Comparison of ENCODE assay signal across 19 cellular contexts in the genomic region with DNA sequence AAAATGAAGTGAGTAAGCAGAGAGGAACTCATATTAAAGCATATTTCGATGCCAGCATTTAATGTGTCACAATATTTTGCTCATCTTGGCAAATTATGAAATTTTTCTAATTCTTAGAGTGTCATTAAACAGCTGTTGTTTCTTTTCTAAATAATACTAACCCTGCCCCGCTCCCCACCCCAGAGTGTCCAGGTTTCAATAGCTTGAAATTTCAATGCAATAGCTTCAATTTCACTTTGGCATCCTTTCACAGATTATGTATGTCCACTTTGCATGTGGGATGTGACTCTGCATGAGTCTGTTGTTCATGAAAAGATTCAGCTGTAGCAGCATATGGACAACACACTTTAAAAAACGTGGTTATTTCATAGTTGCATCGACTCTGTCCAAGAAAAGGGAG.
DNase-seq lines count a peak whose midpoint lies in the region; ATAC-seq and TF ChIP-seq lines count a peak whose summit lies in the region.
"Had no signal": no experiment of that assay in that cellular context is flagged by ENCODE, and none has a peak within 500 bp of the region (broad histone marks: within the 10 kb centered on the region; RNA-seq: fewer than 3 reads in every experiment).

No MANE protein-coding gene starts in this region.

- ATAC-seq in HG02973 (IDR thresholded peaks at IDR 0.05; ENCODE audit: unreplicated experiment) = no peak
- ATAC-seq: activated T-cell treated with anti-CD3 and anti-CD28 coated beads, Interleukin-2, amount 50 U/mL, for 4 hours; HepG2 had no signal

- no peak overlapping the region for H3K27ac ChIP-seq in substantia nigra (ENCODE audit: low read depth, low read length, poor library complexity, severe bottlenecking)
- H3K27ac ChIP-seq: BLaER1 treated with 17β-estradiol and CSF1 and Interleukin-3, amounts not matched to agents 10 nM and 100 nM; colonic mucosa; hepatocyte; testis had no signal

- TF ChIP-seq CTCF in AG09309 (IDR thresholded peaks at IDR 0.05; ENCODE audit: control insufficient read depth, insufficient read depth, low read depth, low read length, missing control alignments) (no peak), HFF-Myc (IDR thresholded peaks at IDR 0.05; ENCODE audit: low read depth, low read length, missing control alignments) (no peak)

- DNase-seq in AG09309 (ENCODE audit: low read depth) (peak; percentile 27), HFF-Myc (ENCODE audit: extremely low read depth, low read depth) (peak; percentile 65), dedifferentiated amniotic fluid mesenchymal stem cell (ENCODE audit: extremely low spot score) (peak; percentile 93), myocyte (ENCODE audit: low read depth) (peak; percentile 51), substantia nigra (lab: John Stamatoyannopoulos, UW) (no peak), C1 segment of cervical spinal cord (lab: John Stamatoyannopoulos, UW) (no peak), medulla oblongata (ENCODE audit: extremely low spot score) (no peak)
- DNase-seq: activated CD4-positive, alpha-beta T cell treated with anti-CD3 and anti-CD28 coated beads, Interleukin-2, amount 50 U/mL, for 4 hours; activated T-cell treated with anti-CD3 and anti-CD28 coated beads, Interleukin-2, amount 50 U/mL, for 4 hours; amniotic stem cell; colonic mucosa; DMS79 treated with DMSO at 0.1 percent for 48 hours; NCI-H2029 treated with DMSO at 0.1 percent for 48 hours; NCI-H524; testis had no signal

- H3K4me3 ChIP-seq in AG09309 (ENCODE audit: control insufficient read depth, low read depth, low read length) = no peak overlapping the region
- no peak overlapping the region for H3K4me3 ChIP-seq in HFF-Myc (replicated peaks; ENCODE audit: low read depth, low read length)
- H3K4me3 ChIP-seq: BLaER1 treated with 17β-estradiol and CSF1 and Interleukin-3, amounts not matched to agents 10 nM and 100 nM; colonic mucosa; hepatocyte; testis had no signal

Comparison
In these comparisons a context has a peak if more than half of its experiments do, and no peak if none do; other contexts are left out.
1. DNase-seq: peak in AG09309 (single experiment), HFF-Myc (single experiment), dedifferentiated amniotic fluid mesenchymal stem cell (single experiment) and myocyte (single experiment); none in substantia nigra (0 of 49), C1 segment of cervical spinal cord (0 of 14) and medulla oblongata (single experiment).